Comparison of ENCODE assay signal across 10 cellular contexts in the genomic region with DNA sequence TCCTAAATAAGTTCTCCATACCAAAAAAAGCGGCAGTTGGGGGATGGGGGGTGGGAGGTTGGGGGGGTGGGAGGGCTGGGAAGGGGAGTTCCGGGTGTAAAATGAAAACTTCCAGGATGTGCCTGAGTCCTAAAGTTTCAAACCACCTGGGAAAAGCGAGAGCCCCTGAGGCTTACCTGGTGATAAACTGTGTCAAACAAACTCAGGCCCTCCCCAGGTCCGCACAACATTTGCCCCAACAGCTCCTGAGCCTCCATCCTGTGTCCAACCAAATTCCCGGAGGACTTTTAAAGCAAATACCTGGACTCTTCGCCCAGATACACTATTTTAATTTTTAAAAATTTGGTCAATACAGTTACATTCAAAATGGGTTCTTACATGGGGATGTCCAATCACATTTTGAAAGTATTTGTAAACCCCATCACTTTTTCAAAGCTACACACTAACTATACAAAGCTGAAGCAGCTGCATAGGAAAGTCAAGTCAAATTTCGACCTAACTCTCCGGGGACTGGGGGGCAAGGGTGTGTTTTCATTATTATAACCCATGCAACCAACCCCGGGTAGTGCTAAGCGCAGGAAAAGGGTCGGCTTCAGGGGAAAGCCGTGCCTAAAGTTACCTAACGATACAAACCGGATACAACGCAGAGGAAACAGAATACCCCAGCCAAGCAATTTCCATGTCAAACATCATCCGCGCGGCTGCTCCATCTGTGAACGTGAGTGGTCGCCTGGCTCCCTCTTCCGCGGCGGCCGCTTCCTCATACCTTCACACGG. TPM values are rescaled to one million over a fixed set of nuclear protein-coding genes. Genes with fewer than 3 reads are reported as not detected.
A peak's percentile ranks its signal among the peaks of the same experiment; 100 is the strongest.
DNase-seq lines count a peak whose midpoint lies in the region; ATAC-seq, FAIRE-seq and TF ChIP-seq lines count a peak whose summit lies in the region.
"Had no signal": no experiment of that assay in that cellular context is flagged by ENCODE, and none has a peak within 500 bp of the region (broad histone marks: within the 10 kb centered on the region; RNA-seq: fewer than 3 reads in every experiment).

No MANE protein-coding gene starts in this region.

- no peaks in the 10 kb centered on the region for H3K9me3 Mint-ChIP-seq in activated CD4-positive, alpha-beta memory T cell treated with anti-CD3 and anti-CD28 coated beads, Interleukin-2, amount 10 ng/mL, durations not matched to agents 7 days and 5 days
- H3K9me3 Mint-ChIP-seq: HFFc6 had no signal

- H3K9me3 ChIP-seq in left ventricle myocardium inferior (replicated peaks) (no peaks in the 10 kb centered on the region), iPS-18c (ENCODE audit: control insufficient read depth, insufficient read depth, low read length) (no peaks in the 10 kb centered on the region), Peyer's patch (peaks cover 0 to 3% (median 0%) of the 10 kb centered on the region in 4 donors)

- H3K27me3 ChIP-seq in left ventricle myocardium inferior (ENCODE audit: low read depth) = peaks cover 100% of the 10 kb centered on the region
- H3K27me3 ChIP-seq in Peyer's patch = peaks cover 7 to 73% of the 10 kb centered on the region in 2 donors

- H3K4me3 Mint-ChIP-seq in activated CD4-positive, alpha-beta memory T cell treated with anti-CD3 and anti-CD28 coated beads, Interleukin-2, amount 10 ng/mL, durations not matched to agents 7 days and 5 days = peak overlapping the region; percentile 96
- H3K4me3 Mint-ChIP-seq: HFFc6, memory B cell had no signal

- TF ChIP-seq CTCF in left ventricle myocardium inferior (IDR thresholded peaks at IDR 0.05; ENCODE audit: borderline replicate concordance) = no peak
- no peak for TF ChIP-seq CTCF in Peyer's patch (IDR thresholded peaks at IDR 0.05)

- no peak overlapping the region for H3K27ac ChIP-seq in left ventricle myocardium inferior (replicated peaks)
- H3K27ac ChIP-seq in Peyer's patch = no peak overlapping the region

- H3K27ac Mint-ChIP-seq in activated CD4-positive, alpha-beta memory T cell treated with anti-CD3 and anti-CD28 coated beads, Interleukin-2, amount 10 ng/mL, durations not matched to agents 7 days and 5 days = peak overlapping the region; percentile 40
- H3K27ac Mint-ChIP-seq: HFFc6 had no signal

- intact Hi-C loops in left ventricle myocardium inferior (cut with micrococcal nuclease) (no loop called here), Right ventricle myocardium superior (cut with DNase I) (no loop called here)

- H3K27me3 Mint-ChIP-seq in activated CD4-positive, alpha-beta memory T cell treated with anti-CD3 and anti-CD28 coated beads, Interleukin-2, amount 10 ng/mL, durations not matched to agents 7 days and 5 days = peaks cover 77% of the 10 kb centered on the region

- no peak for DNase-seq in left ventricle myocardium inferior
- no peak for DNase-seq in Right ventricle myocardium superior
- DNase-seq in activated CD4-positive, alpha-beta memory T cell treated with anti-CD3 and anti-CD28 coated beads, Interleukin-2, amount 10 ng/mL, durations not matched to agents 7 days and 5 days = peak; percentile 34
- DNase-seq in urothelium cell line (ENCODE audit: low spot score) = no peak
- DNase-seq in NCI-H2029 treated with DMSO at 0.1 percent for 48 hours (lab: John Stamatoyannopoulos, UW) = no peak
- no peak for DNase-seq in NCI-H1092 (lab: John Stamatoyannopoulos, UW)
- no peak for DNase-seq in Peyer's patch
- DNase-seq: HFFc6 had no signal

- FAIRE-seq in urothelium cell line (lab: Jason Lieb, UNC) = peak; percentile 23

- H3K36me3 ChIP-seq in left ventricle myocardium inferior (no peaks in the 10 kb centered on the region), Peyer's patch (no peaks in the 10 kb centered on the region)

- H3K4me1 Mint-ChIP-seq in activated CD4-positive, alpha-beta memory T cell treated with anti-CD3 and anti-CD28 coated beads, Interleukin-2, amount 10 ng/mL, durations not matched to agents 7 days and 5 days = peaks cover 87% of the 10 kb centered on the region

- H3K36me3 Mint-ChIP-seq in activated CD4-positive, alpha-beta memory T cell treated with anti-CD3 and anti-CD28 coated beads, Interleukin-2, amount 10 ng/mL, durations not matched to agents 7 days and 5 days (ENCODE audit: low read depth) = peaks cover 42% of the 10 kb centered on the region

- no peak for ATAC-seq in Right ventricle myocardium superior (ENCODE audit: poor library complexity)

- H3K4me3 ChIP-seq in left ventricle myocardium inferior = peak overlapping the region; percentile 64
- peak overlapping the region; percentile 70; the same call in 1 of the 2 replicates for H3K4me3 ChIP-seq in iPS-18c (ENCODE audit: insufficient read depth, low read depth, low read length)
- H3K4me3 ChIP-seq in Peyer's patch = peak overlapping the region in 1 of 4 donors; percentile 61

- POLR2A ChIA-PET in activated CD4-positive, alpha-beta memory T cell treated with anti-CD3 and anti-CD28 coated beads, Interleukin-2, amount 10 ng/mL, durations not matched to agents 7 days and 5 days (lab: Charles Lee) = interaction anchor here (0.9 to 3.5 kb wide), 13 partner anchors 9 to 544 kb away, joined by 3 to 26 read pairs (median 5); a partner anchor contains a TSS

- H3K4me1 ChIP-seq in left ventricle myocardium inferior = peaks cover 31% of the 10 kb centered on the region
- peaks cover 0 to 35% (median 18%) of the 10 kb centered on the region in 4 donors for H3K4me1 ChIP-seq in Peyer's patch

- CTCF ChIA-PET in activated CD4-positive, alpha-beta memory T cell treated with anti-CD3 and anti-CD28 coated beads, Interleukin-2, amount 10 ng/mL, durations not matched to agents 7 days and 5 days (lab: Charles Lee) = interaction anchor here (0.8 to 2.9 kb wide), 11 partner anchors 8 to 323 kb away, joined by 3 to 42 read pairs (median 6); no protein-coding TSS in a partner anchor

- no peak for TF ChIP-seq POLR2A in Peyer's patch (IDR thresholded peaks at IDR 0.05)

RNA-seq across cellular contexts. Expression of a gene that starts 0.7 kb away (rescaled TPM):
- total RNA-seq in left ventricle myocardium inferior (not detected), Right ventricle myocardium superior (not detected), Peyer's patch (not detected)
- total RNA-seq in activated CD4-positive, alpha-beta memory T cell treated with anti-CD3 and anti-CD28 coated beads, Interleukin-2, amount 10 ng/mL, durations not matched to agents 7 days and 5 days = 1 to 10 TPM; 3.7 to 5.2 TPM
- total RNA-seq: HFFc6 had no signal
